1 cellular context compared by ENCODE assay signal in genomic region chr19:3186377-3186688, GRCh38.
TF ChIP-seq lines count a peak whose summit lies in the region.

No MANE protein-coding gene starts in this region.

TF ChIP-seq in GM12878, 131 proteins besides CTCF, POLR2A, EP300 and RAD21:
- TF ChIP-seq ZBTB11 (CRISPR knock-in tag; IDR thresholded peaks at IDR 0.05) (no peak), HDAC6 (IDR thresholded peaks at IDR 0.05; ENCODE audit: unreplicated experiment) (no peak), SREBF1 (IDR thresholded peaks at IDR 0.05; ENCODE audit: low read length) (no peak), KDM1A (IDR thresholded peaks at IDR 0.05; ENCODE audit: borderline replicate concordance) (no peak), RAD51 (IDR thresholded peaks at IDR 0.05) (no peak), HSF1 (IDR thresholded peaks at IDR 0.05; ENCODE audit: low read depth, low read length) (no peak), IKZF2 (IDR thresholded peaks at IDR 0.05) (no peak), IRF3 (IDR thresholded peaks at IDR 0.05) (no peak), NR2F1 (conservative IDR thresholded peaks at IDR 0.05) (no peak), ZNF687 (IDR thresholded peaks at IDR 0.05) (no peak), MXI1 (IDR thresholded peaks at IDR 0.05; ENCODE audit: low read depth, low read length) (no peak), JUND (IDR thresholded peaks at IDR 0.05; ENCODE audit: low read depth, low read length) (no peak), NFXL1 (IDR thresholded peaks at IDR 0.05; ENCODE audit: borderline replicate concordance) (no peak), NR2C2 (IDR thresholded peaks at IDR 0.05; ENCODE audit: borderline replicate concordance, control insufficient read depth, insufficient read length, low read depth) (no peak), RB1 (IDR thresholded peaks at IDR 0.05; ENCODE audit: borderline replicate concordance) (no peak)
